20 cellular contexts compared by ENCODE assay signal in genomic region chr1:154696460-154696859, GRCh38.
"Had no signal": no experiment of that assay in that cellular context is flagged by ENCODE, and none has a peak within 500 bp of the region (broad histone marks: within the 10 kb centered on the region; RNA-seq: fewer than 3 reads in every experiment).

No MANE protein-coding gene starts in this region.

- DNase-seq: cerebellar nuclear complex; dorsolateral prefrontal cortex; effector CD4-positive, alpha-beta T cell; hypothalamus; immature natural killer cell; kidney glomerular epithelial cell; left colon; midbrain; naive thymus-derived CD4-positive, alpha-beta T cell; right cardiac atrium; small intestine; stimulated activated CD4-positive, alpha-beta T cell treated with anti-CD3 and anti-CD28 coated beads, Interleukin-15, amount 100 ng/mL, for 24 hours; stimulated activated CD4-positive, alpha-beta T cell treated with anti-CD3 and anti-CD28 coated beads, Interleukin-2, amount 100 ng/mL, for 48 hours; stimulated activated naive B cell treated with anti-CD40 and anti-IgM and Interleukin-4, amounts not matched to agents 10 μg/mL and 1 μg/mL and 100 μg/mL, for 72 hours; upper lobe of left lung had no signal

- ATAC-seq: gastroesophageal sphincter; left colon; naive thymus-derived CD4-positive, alpha-beta T cell; stimulated activated naive B cell treated with anti-CD40 and anti-IgM and Interleukin-4, amounts not matched to agents 10 μg/mL and 1 μg/mL and 100 μg/mL, for 72 hours had no signal

- H3K4me3 ChIP-seq: dorsolateral prefrontal cortex, gastroesophageal sphincter, neural progenitor cell, thoracic aorta, tibial nerve, upper lobe of left lung had no signal

- H3K27me3 ChIP-seq: gastroesophageal sphincter, neural progenitor cell, upper lobe of left lung had no signal

- H3K9me3 ChIP-seq: gastroesophageal sphincter, thoracic aorta, tibial nerve, upper lobe of left lung had no signal

- H3K4me1 ChIP-seq: parathyroid adenoma, tibial nerve, upper lobe of left lung had no signal

- H3K36me3 ChIP-seq: gastroesophageal sphincter, neural progenitor cell, thoracic aorta, tibial nerve, upper lobe of left lung had no signal

- H3K27ac ChIP-seq: dorsolateral prefrontal cortex, gastroesophageal sphincter, neural progenitor cell, parathyroid adenoma, thoracic aorta, tibial nerve, upper lobe of left lung had no signal
